Comparison of ENCODE assay signal across 21 cellular contexts in genomic region chr4:184368290-184368689, GRCh38.
"Had no signal": no experiment of that assay in that cellular context is flagged by ENCODE, and none has a peak within 500 bp of the region (broad histone marks: within the 10 kb centered on the region; RNA-seq: fewer than 3 reads in every experiment).

No MANE protein-coding gene starts in this region.

- H3K27me3 ChIP-seq: colonic mucosa, esophagus squamous epithelium, gastrocnemius medialis, pancreas, testis, vagina had no signal

- H3K4me1 ChIP-seq: colonic mucosa, gastrocnemius medialis, pancreas, vagina had no signal

- H3K4me3 ChIP-seq: colonic mucosa, esophagus squamous epithelium, gastrocnemius medialis, pancreas, testis, vagina had no signal

- H3K27ac Mint-ChIP-seq: activated CD4-positive, alpha-beta memory T cell treated with anti-CD3 and anti-CD28 coated beads, Interleukin-2, amount 10 ng/mL, durations not matched to agents 7 days and 5 days; activated naive CD4-positive, alpha-beta T cell treated with anti-CD3 and anti-CD28 coated beads, Interleukin-2, amount 10 ng/mL, durations not matched to agents 7 days and 5 days; memory B cell; nephron progenitor cell; stimulated activated effector memory CD8-positive, alpha-beta T cell treated with anti-CD3 and anti-CD28 coated beads, Interleukin-12 subunit alpha, Interleukin-12 subunit beta, amount 100 ng/mL, for 72 hours had no signal

- H3K9me3 ChIP-seq: colonic mucosa, esophagus squamous epithelium, gastrocnemius medialis, pancreas, testis, vagina had no signal

- H3K27ac ChIP-seq: colonic mucosa, esophagus squamous epithelium, gastrocnemius medialis, pancreas, testis, vagina had no signal

- H3K4me1 Mint-ChIP-seq: stimulated activated effector memory CD8-positive, alpha-beta T cell treated with anti-CD3 and anti-CD28 coated beads, Interleukin-12 subunit alpha, Interleukin-12 subunit beta, amount 100 ng/mL, for 72 hours had no signal

- FAIRE-seq: bronchial epithelial cell, pancreas, small intestine had no signal

- H3K27me3 Mint-ChIP-seq: activated CD4-positive, alpha-beta memory T cell treated with anti-CD3 and anti-CD28 coated beads, Interleukin-2, amount 10 ng/mL, durations not matched to agents 7 days and 5 days; activated naive CD4-positive, alpha-beta T cell treated with anti-CD3 and anti-CD28 coated beads, Interleukin-2, amount 10 ng/mL, durations not matched to agents 7 days and 5 days; memory B cell had no signal

- H3K4me3 Mint-ChIP-seq: activated CD4-positive, alpha-beta memory T cell treated with anti-CD3 and anti-CD28 coated beads, Interleukin-2, amount 10 ng/mL, durations not matched to agents 7 days and 5 days; activated naive CD4-positive, alpha-beta T cell treated with anti-CD3 and anti-CD28 coated beads, Interleukin-2, amount 10 ng/mL, durations not matched to agents 7 days and 5 days; memory B cell; nephron progenitor cell; stimulated activated effector memory CD8-positive, alpha-beta T cell treated with anti-CD3 and anti-CD28 coated beads, Interleukin-12 subunit alpha, Interleukin-12 subunit beta, amount 100 ng/mL, for 72 hours had no signal

- H3K36me3 Mint-ChIP-seq: memory B cell; stimulated activated effector memory CD8-positive, alpha-beta T cell treated with anti-CD3 and anti-CD28 coated beads, Interleukin-12 subunit alpha, Interleukin-12 subunit beta, amount 100 ng/mL, for 72 hours had no signal

- H3K9me3 Mint-ChIP-seq: activated CD4-positive, alpha-beta memory T cell treated with anti-CD3 and anti-CD28 coated beads, Interleukin-2, amount 10 ng/mL, durations not matched to agents 7 days and 5 days; activated naive CD4-positive, alpha-beta T cell treated with anti-CD3 and anti-CD28 coated beads, Interleukin-2, amount 10 ng/mL, durations not matched to agents 7 days and 5 days; memory B cell; nephron progenitor cell; stimulated activated effector memory CD8-positive, alpha-beta T cell treated with anti-CD3 and anti-CD28 coated beads, Interleukin-12 subunit alpha, Interleukin-12 subunit beta, amount 100 ng/mL, for 72 hours had no signal

- DNase-seq: activated CD4-positive, alpha-beta memory T cell treated with anti-CD3 and anti-CD28 coated beads, Interleukin-2, amount 10 ng/mL, durations not matched to agents 7 days and 5 days; activated CD4-positive, alpha-beta T cell treated with anti-CD3 and anti-CD28 coated beads for 48 hours; activated effector memory CD4-positive, alpha-beta T cell treated with anti-CD3 and anti-CD28 coated beads, Interleukin-2, amount 50 U/mL, for 16 hours; activated naive CD4-positive, alpha-beta T cell treated with anti-CD3 and anti-CD28 coated beads, Interleukin-2, amount 10 ng/mL, durations not matched to agents 7 days and 5 days; activated T-cell treated with anti-CD3 and anti-CD28 coated beads for 4 hours; amygdala; colonic mucosa; esophagus squamous epithelium; gastrocnemius medialis; hippocampal formation; nephron progenitor cell; pancreas; small intestine; stimulated activated CD4-positive, alpha-beta T cell treated with anti-CD3 and anti-CD28 coated beads, Interleukin-2, amount 100 ng/mL, for 24 hours; T1000; testis; trophoblast cell had no signal

- H3K36me3 ChIP-seq: colonic mucosa, esophagus squamous epithelium, gastrocnemius medialis, pancreas, vagina had no signal
